In the genomic region with DNA sequence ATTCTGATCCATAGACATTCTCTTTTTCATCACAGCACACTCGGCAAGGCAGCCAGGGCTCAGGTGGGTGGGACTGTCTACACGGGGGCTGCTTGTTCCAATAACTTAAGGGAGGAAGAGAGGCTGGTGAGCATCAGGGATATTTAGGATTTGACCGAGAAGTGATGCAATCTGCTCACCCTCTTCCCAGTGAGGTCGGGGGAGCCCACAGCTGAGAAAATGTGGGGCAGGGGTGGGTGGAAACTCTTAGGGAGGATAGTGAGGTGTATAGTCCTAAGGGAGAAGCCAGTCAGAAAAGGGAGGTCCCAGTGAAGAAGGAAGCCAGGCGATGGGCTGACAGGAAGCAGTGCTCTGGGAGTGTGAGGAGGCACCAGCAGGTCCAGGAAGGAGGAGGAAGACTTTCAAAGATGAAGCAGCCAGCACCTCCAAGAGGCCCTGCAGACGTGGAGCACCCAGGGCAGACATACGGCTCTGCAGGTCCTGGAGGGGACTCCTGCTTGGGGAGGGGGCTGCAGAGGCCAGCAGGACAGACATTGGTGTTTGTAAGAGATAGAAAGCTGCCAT, we compare ENCODE assay signal across 18 cellular contexts.
DNase-seq lines count a peak whose midpoint lies in the region; ATAC-seq, FAIRE-seq and TF ChIP-seq lines count a peak whose summit lies in the region.
"Had no signal": no experiment of that assay in that cellular context is flagged by ENCODE, and none has a peak within 500 bp of the region (broad histone marks: within the 10 kb centered on the region; RNA-seq: fewer than 3 reads in every experiment).

No MANE protein-coding gene starts in this region.

- DNase-seq in activated CD8-positive, alpha-beta T cell treated with anti-CD3 and anti-CD28 coated beads, Interleukin-2, amount 10 ng/mL, durations not matched to agents 7 days and 5 days = peak; percentile 7
- DNase-seq in activated CD8-positive, alpha-beta T cell treated with anti-CD3 and anti-CD28 coated beads for 36 hours = no peak
- DNase-seq in HepG2 (ENCODE audit: low spot score) (no peak), right lobe of liver (no peak), esophagus muscularis mucosa (ENCODE audit: extremely low spot score) (peak; percentile 87), neural progenitor cell (ENCODE audit: low spot score) (no peak)
- DNase-seq in stimulated activated CD4-positive, alpha-beta T cell treated with anti-CD3 and anti-CD28 coated beads, Interleukin-4, amount 100 ng/mL, for 4 hours = no peak
- no peak for DNase-seq in activated T-cell treated with anti-CD3 and anti-CD28 coated beads, Interleukin-2, amount 50 U/mL, for 72 hours
- DNase-seq: 8988T; AML-193; Caco-2; CD8-positive, alpha-beta memory T cell; DND-41; GDM1; HCEC 1CT; HFFc6 had no signal

- intact Hi-C loops in activated CD8-positive, alpha-beta T cell treated with anti-CD3 and anti-CD28 coated beads for 36 hours (cut with micrococcal nuclease) = no loop called here
- intact Hi-C loops in HepG2 (cut with micrococcal nuclease; ENCODE audit: unreplicated experiment) (no loop called here), right lobe of liver (cut with DNase I) (no loop called here), esophagus muscularis mucosa (cut with DNase I) (no loop called here)

- no peak for TF ChIP-seq CTCF in activated CD8-positive, alpha-beta T cell treated with anti-CD3 and anti-CD28 coated beads for 36 hours (IDR thresholded peaks at IDR 0.05)
- TF ChIP-seq CTCF in HepG2 (CRISPR knock-in tag; IDR thresholded peaks at IDR 0.05) (no peak), right lobe of liver (IDR thresholded peaks at IDR 0.05) (no peak), esophagus muscularis mucosa (IDR thresholded peaks at IDR 0.05) (no peak), neural progenitor cell (IDR thresholded peaks at IDR 0.05) (no peak)

- no peaks in the 10 kb centered on the region for H3F3A ChIP-seq in neural progenitor cell (ENCODE audit: low read depth)

- no peak for ATAC-seq in activated CD8-positive, alpha-beta T cell treated with anti-CD3 and anti-CD28 coated beads, Interleukin-2, amount 10 ng/mL, durations not matched to agents 7 days and 5 days
- ATAC-seq in activated CD8-positive, alpha-beta T cell treated with anti-CD3 and anti-CD28 coated beads for 36 hours = no peak
- ATAC-seq in HepG2 (no peak), right lobe of liver (no peak)
- ATAC-seq in activated T-cell treated with anti-CD3 and anti-CD28 coated beads, Interleukin-2, amount 50 U/mL, for 72 hours (replicated peaks in 1 of 2) = no peak

- no peaks in the 10 kb centered on the region for H3K27me3 Mint-ChIP-seq in activated CD8-positive, alpha-beta T cell treated with anti-CD3 and anti-CD28 coated beads, Interleukin-2, amount 10 ng/mL, durations not matched to agents 7 days and 5 days (ENCODE audit: low read depth)
- no peaks in the 10 kb centered on the region for H3K27me3 Mint-ChIP-seq in activated CD8-positive, alpha-beta T cell treated with anti-CD3 and anti-CD28 coated beads for 36 hours
- peaks cover 4% of the 10 kb centered on the region for H3K27me3 Mint-ChIP-seq in neural progenitor cell (ENCODE audit: insufficient read depth, low read depth)
- no peaks in the 10 kb centered on the region for H3K27me3 Mint-ChIP-seq in activated T-cell treated with anti-CD3 and anti-CD28 coated beads, Interleukin-2, amount 50 U/mL, for 72 hours (ENCODE audit: low read depth)

- in situ Hi-C loops in HepG2 (cut with HindIII; ENCODE audit: extremely low pct_ligation_motif_present, low pct_unique_long_range_greater_than_20kb) = no loop called here

- H3K79me2 ChIP-seq in HepG2 (ENCODE audit: insufficient read depth, low read length) (no peaks in the 10 kb centered on the region), neural progenitor cell (ENCODE audit: low read depth) (no peaks in the 10 kb centered on the region)

- H3K4me2 ChIP-seq in HepG2 (ENCODE audit: low read depth, low read length) (no peak overlapping the region), neural progenitor cell (no peak overlapping the region)
- H3K4me2 ChIP-seq: BLaER1 had no signal

- POLR2A ChIA-PET in activated CD8-positive, alpha-beta T cell treated with anti-CD3 and anti-CD28 coated beads, Interleukin-2, amount 10 ng/mL, durations not matched to agents 7 days and 5 days (lab: Charles Lee) = no interaction called here
- POLR2A ChIA-PET in activated CD8-positive, alpha-beta T cell treated with anti-CD3 and anti-CD28 coated beads for 36 hours (lab: Charles Lee) = no interaction called here
- POLR2A ChIA-PET in HepG2 (lab: Yijun Ruan, JAX) = no interaction called here

- no peaks in the 10 kb centered on the region for H3K9me3 ChIP-seq in HepG2 (ENCODE audit: low read length)
- no peaks in the 10 kb centered on the region for H3K9me3 ChIP-seq in right lobe of liver
- no peaks in the 10 kb centered on the region for H3K9me3 ChIP-seq in esophagus muscularis mucosa
- H3K9me3 ChIP-seq in neural progenitor cell (ENCODE audit: low read depth) = no peaks in the 10 kb centered on the region
- H3K9me3 ChIP-seq: BLaER1, Caco-2 had no signal

- H3K9me3 Mint-ChIP-seq in activated CD8-positive, alpha-beta T cell treated with anti-CD3 and anti-CD28 coated beads, Interleukin-2, amount 10 ng/mL, durations not matched to agents 7 days and 5 days (ENCODE audit: insufficient read depth) = no peaks in the 10 kb centered on the region
- no peaks in the 10 kb centered on the region for H3K9me3 Mint-ChIP-seq in activated CD8-positive, alpha-beta T cell treated with anti-CD3 and anti-CD28 coated beads for 36 hours
- peaks cover 2% of the 10 kb centered on the region for H3K9me3 Mint-ChIP-seq in neural progenitor cell
- no peaks in the 10 kb centered on the region for H3K9me3 Mint-ChIP-seq in activated T-cell treated with anti-CD3 and anti-CD28 coated beads, Interleukin-2, amount 50 U/mL, for 72 hours
- H3K9me3 Mint-ChIP-seq: CD8-positive, alpha-beta memory T cell; HFFc6 had no signal

- no peaks in the 10 kb centered on the region for H3K4me1 ChIP-seq in HepG2 (ENCODE audit: insufficient read depth, low read length)
- no peaks in the 10 kb centered on the region for H3K4me1 ChIP-seq in right lobe of liver
- no peaks in the 10 kb centered on the region for H3K4me1 ChIP-seq in esophagus muscularis mucosa
- no peaks in the 10 kb centered on the region for H3K4me1 ChIP-seq in neural progenitor cell
- H3K4me1 ChIP-seq: Caco-2 had no signal

- under 1% methylated on average over 7 of the region's 7 CpGs for WGBS in HepG2 (ENCODE audit: low lambda C conversion rate)
- WGBS in right lobe of liver (ENCODE audit: insufficient coverage, low coverage, low lambda C conversion rate, missing lambda C conversion rate) = 47% methylated on average over 5 of the region's 7 CpGs
- WGBS in esophagus muscularis mucosa = 79% methylated on average over 7 of the region's 7 CpGs

- H3K4me1 Mint-ChIP-seq in activated CD8-positive, alpha-beta T cell treated with anti-CD3 and anti-CD28 coated beads, Interleukin-2, amount 10 ng/mL, durations not matched to agents 7 days and 5 days (ENCODE audit: low read depth) = peaks cover 6% of the 10 kb centered on the region
- no peaks in the 10 kb centered on the region for H3K4me1 Mint-ChIP-seq in activated CD8-positive, alpha-beta T cell treated with anti-CD3 and anti-CD28 coated beads for 36 hours (ENCODE audit: low read depth)
- no peaks in the 10 kb centered on the region for H3K4me1 Mint-ChIP-seq in neural progenitor cell
- no peaks in the 10 kb centered on the region for H3K4me1 Mint-ChIP-seq in activated T-cell treated with anti-CD3 and anti-CD28 coated beads, Interleukin-2, amount 50 U/mL, for 72 hours (ENCODE audit: low read depth)

- H3K27ac ChIP-seq in HepG2 (ENCODE audit: extremely low read length, insufficient read depth, low read length) (no peak overlapping the region), right lobe of liver (no peak overlapping the region), esophagus muscularis mucosa (replicated peaks in 1 of 4) (no peak overlapping the region), neural progenitor cell (no peak overlapping the region)
- H3K27ac ChIP-seq: BLaER1, HL-60 had no signal

- H3K36me3 ChIP-seq in HepG2 (replicated peaks in 1 of 2; ENCODE audit: control insufficient read depth in 1 of 2, insufficient read depth in 2 of 2, low read length in 2 of 2) (no peaks in the 10 kb centered on the region), right lobe of liver (no peaks in the 10 kb centered on the region), esophagus muscularis mucosa (no peaks in the 10 kb centered on the region), neural progenitor cell (no peaks in the 10 kb centered on the region)
- H3K36me3 ChIP-seq: BLaER1 had no signal

- TF ChIP-seq POLR2A in HepG2 (IDR thresholded peaks at IDR 0.05; ENCODE audit: insufficient read depth in 1 of 2, low read depth in 2 of 2, low read length in 2 of 2) (no peak), right lobe of liver (IDR thresholded peaks at IDR 0.05) (no peak), esophagus muscularis mucosa (IDR thresholded peaks at IDR 0.05; ENCODE audit: low read depth) (no peak)

- CTCF ChIA-PET in activated CD8-positive, alpha-beta T cell treated with anti-CD3 and anti-CD28 coated beads, Interleukin-2, amount 10 ng/mL, durations not matched to agents 7 days and 5 days (lab: Charles Lee) = no interaction called here
- CTCF ChIA-PET in activated CD8-positive, alpha-beta T cell treated with anti-CD3 and anti-CD28 coated beads for 36 hours (lab: Charles Lee) = interaction anchor here (1.0 kb wide), 1 partner anchor 20 kb away, joined by 3 read pairs; no protein-coding TSS in a partner anchor
- CTCF ChIA-PET in HepG2 (lab: Yijun Ruan, JAX; ENCODE audit: low intra/inter-chr PET ratio, low total read pairs) = no interaction called here

- H3K27ac Mint-ChIP-seq in activated CD8-positive, alpha-beta T cell treated with anti-CD3 and anti-CD28 coated beads, Interleukin-2, amount 10 ng/mL, durations not matched to agents 7 days and 5 days = no peak overlapping the region
- H3K27ac Mint-ChIP-seq in activated CD8-positive, alpha-beta T cell treated with anti-CD3 and anti-CD28 coated beads for 36 hours = no peak overlapping the region
- peak overlapping the region; percentile 6 for H3K27ac Mint-ChIP-seq in neural progenitor cell
- no peak overlapping the region for H3K27ac Mint-ChIP-seq in activated T-cell treated with anti-CD3 and anti-CD28 coated beads, Interleukin-2, amount 50 U/mL, for 72 hours
- H3K27ac Mint-ChIP-seq: HFFc6 had no signal

- H3K4me3 ChIP-seq in HepG2 (replicated peaks in 1 of 3; ENCODE audit: insufficient read depth in 1 of 3, low read depth in 2 of 3, low read length in 3 of 3) (no peak overlapping the region), right lobe of liver (no peak overlapping the region), esophagus muscularis mucosa (no peak overlapping the region), neural progenitor cell (no peak overlapping the region)
- H3K4me3 ChIP-seq: BLaER1 had no signal

- H4K20me1 ChIP-seq in HepG2 (ENCODE audit: insufficient read depth, low read length) (no peaks in the 10 kb centered on the region), neural progenitor cell (ENCODE audit: low read depth) (no peaks in the 10 kb centered on the region)
- H4K20me1 ChIP-seq: BLaER1 had no signal

- TF ChIP-seq EP300 in HepG2 (IDR thresholded peaks at IDR 0.05; ENCODE audit: low read depth in 2 of 2, low read length in 2 of 2) (no peak), HepG2 (CRISPR knock-in tag; IDR thresholded peaks at IDR 0.05; ENCODE audit: borderline replicate concordance) (no peak), esophagus muscularis mucosa (IDR thresholded peaks at IDR 0.05) (no peak)

- no peaks in the 10 kb centered on the region for H3K36me3 Mint-ChIP-seq in activated CD8-positive, alpha-beta T cell treated with anti-CD3 and anti-CD28 coated beads, Interleukin-2, amount 10 ng/mL, durations not matched to agents 7 days and 5 days (ENCODE audit: low read depth)
- no peaks in the 10 kb centered on the region for H3K36me3 Mint-ChIP-seq in activated CD8-positive, alpha-beta T cell treated with anti-CD3 and anti-CD28 coated beads for 36 hours (ENCODE audit: low read depth)
- no peaks in the 10 kb centered on the region for H3K36me3 Mint-ChIP-seq in neural progenitor cell
- H3K36me3 Mint-ChIP-seq in activated T-cell treated with anti-CD3 and anti-CD28 coated beads, Interleukin-2, amount 50 U/mL, for 72 hours (ENCODE audit: insufficient read depth in 2 of 2) = no peaks in the 10 kb centered on the region
- H3K36me3 Mint-ChIP-seq: CD8-positive, alpha-beta memory T cell had no signal

- no peak overlapping the region for H3K4me3 Mint-ChIP-seq in activated CD8-positive, alpha-beta T cell treated with anti-CD3 and anti-CD28 coated beads, Interleukin-2, amount 10 ng/mL, durations not matched to agents 7 days and 5 days
- no peak overlapping the region for H3K4me3 Mint-ChIP-seq in activated CD8-positive, alpha-beta T cell treated with anti-CD3 and anti-CD28 coated beads for 36 hours
- H3K4me3 Mint-ChIP-seq in neural progenitor cell = no peak overlapping the region
- H3K4me3 Mint-ChIP-seq in activated T-cell treated with anti-CD3 and anti-CD28 coated beads, Interleukin-2, amount 50 U/mL, for 72 hours = no peak overlapping the region
- H3K4me3 Mint-ChIP-seq: CD8-positive, alpha-beta memory T cell; HFFc6 had no signal

- no peak overlapping the region for H3K9ac ChIP-seq in HepG2 (ENCODE audit: insufficient read depth, low read depth, low read length)
- H3K9ac ChIP-seq in neural progenitor cell = no peak overlapping the region
- H3K9ac ChIP-seq: BLaER1 had no signal

- no TSS peak for BruUV-seq in HepG2 (replicated peaks; lab: Mats Ljungman, UMichigan)

- no peak for TF ChIP-seq RAD21 in HepG2 (CRISPR knock-in tag; IDR thresholded peaks at IDR 0.05)

- peaks cover 0 to 12% of the 10 kb centered on the region in 2 experiments; a peak in 1 of 5 replicates for H3K27me3 ChIP-seq in HepG2 (ENCODE audit: control insufficient read depth in 1 of 2, insufficient read depth in 2 of 2, low read length in 2 of 2)
- no peaks in the 10 kb centered on the region for H3K27me3 ChIP-seq in right lobe of liver
- no peaks in the 10 kb centered on the region for H3K27me3 ChIP-seq in esophagus muscularis mucosa
- no peaks in the 10 kb centered on the region for H3K27me3 ChIP-seq in neural progenitor cell
- H3K27me3 ChIP-seq: BLaER1 had no signal

- H2AFZ ChIP-seq in HepG2 (ENCODE audit: low read length) (no peak overlapping the region), neural progenitor cell (replicated peaks) (no peak overlapping the region)

- FAIRE-seq in HepG2 (lab: Jason Lieb, UNC) = no peak

Comparison
In these comparisons a context has a peak if more than half of its experiments do, and no peak if none do; other contexts are left out.
1. DNase-seq: peak in activated CD8-positive, alpha-beta T cell treated with anti-CD3 and anti-CD28 coated beads, Interleukin-2, amount 10 ng/mL, durations not matched to agents 7 days and 5 days (single experiment) and esophagus muscularis mucosa (single experiment); none in activated CD8-positive, alpha-beta T cell treated with anti-CD3 and anti-CD28 coated beads for 36 hours (single experiment), HepG2 (single experiment), right lobe of liver (0 of 3), neural progenitor cell (single experiment), stimulated activated CD4-positive, alpha-beta T cell treated with anti-CD3 and anti-CD28 coated beads, Interleukin-4, amount 100 ng/mL, for 4 hours (0 of 2) and activated T-cell treated with anti-CD3 and anti-CD28 coated beads, Interleukin-2, amount 50 U/mL, for 72 hours (0 of 2).